ENCODE assay signal across 1 cellular context in genomic region chr19:41570179-41570578, GRCh38.
TF ChIP-seq lines count a peak whose summit lies in the region.

No MANE protein-coding gene starts in this region.

TF ChIP-seq in HCT116, 20 proteins besides CTCF, POLR2A, EP300 and RAD21:
- TF ChIP-seq MAX (IDR thresholded peaks at IDR 0.05) (no peak), FOSL1 (IDR thresholded peaks at IDR 0.05; ENCODE audit: low read depth) (no peak), EGR1 (IDR thresholded peaks at IDR 0.05; ENCODE audit: low read depth) (no peak), ELF1 (IDR thresholded peaks at IDR 0.05; ENCODE audit: borderline replicate concordance, low read depth) (no peak), CEBPB (IDR thresholded peaks at IDR 0.05; ENCODE audit: low read depth) (no peak), TCF7L2 (IDR thresholded peaks at IDR 0.05; ENCODE audit: borderline replicate concordance, extremely low read depth, insufficient read depth, insufficient read length) (no peak), ZFX (IDR thresholded peaks at IDR 0.05) (no peak), JUND (IDR thresholded peaks at IDR 0.05) (no peak), CBX3 (IDR thresholded peaks at IDR 0.05; ENCODE audit: low read depth) (no peak), SIN3A (IDR thresholded peaks at IDR 0.05; ENCODE audit: low read depth) (no peak), ATF3 (IDR thresholded peaks at IDR 0.05) (no peak), SRF (IDR thresholded peaks at IDR 0.05; ENCODE audit: low read depth) (no peak), YY1 (IDR thresholded peaks at IDR 0.05; ENCODE audit: extremely low read depth, insufficient replicate concordance, low read depth, low read length) (no peak)
- TF ChIP-seq, protein P1, sequence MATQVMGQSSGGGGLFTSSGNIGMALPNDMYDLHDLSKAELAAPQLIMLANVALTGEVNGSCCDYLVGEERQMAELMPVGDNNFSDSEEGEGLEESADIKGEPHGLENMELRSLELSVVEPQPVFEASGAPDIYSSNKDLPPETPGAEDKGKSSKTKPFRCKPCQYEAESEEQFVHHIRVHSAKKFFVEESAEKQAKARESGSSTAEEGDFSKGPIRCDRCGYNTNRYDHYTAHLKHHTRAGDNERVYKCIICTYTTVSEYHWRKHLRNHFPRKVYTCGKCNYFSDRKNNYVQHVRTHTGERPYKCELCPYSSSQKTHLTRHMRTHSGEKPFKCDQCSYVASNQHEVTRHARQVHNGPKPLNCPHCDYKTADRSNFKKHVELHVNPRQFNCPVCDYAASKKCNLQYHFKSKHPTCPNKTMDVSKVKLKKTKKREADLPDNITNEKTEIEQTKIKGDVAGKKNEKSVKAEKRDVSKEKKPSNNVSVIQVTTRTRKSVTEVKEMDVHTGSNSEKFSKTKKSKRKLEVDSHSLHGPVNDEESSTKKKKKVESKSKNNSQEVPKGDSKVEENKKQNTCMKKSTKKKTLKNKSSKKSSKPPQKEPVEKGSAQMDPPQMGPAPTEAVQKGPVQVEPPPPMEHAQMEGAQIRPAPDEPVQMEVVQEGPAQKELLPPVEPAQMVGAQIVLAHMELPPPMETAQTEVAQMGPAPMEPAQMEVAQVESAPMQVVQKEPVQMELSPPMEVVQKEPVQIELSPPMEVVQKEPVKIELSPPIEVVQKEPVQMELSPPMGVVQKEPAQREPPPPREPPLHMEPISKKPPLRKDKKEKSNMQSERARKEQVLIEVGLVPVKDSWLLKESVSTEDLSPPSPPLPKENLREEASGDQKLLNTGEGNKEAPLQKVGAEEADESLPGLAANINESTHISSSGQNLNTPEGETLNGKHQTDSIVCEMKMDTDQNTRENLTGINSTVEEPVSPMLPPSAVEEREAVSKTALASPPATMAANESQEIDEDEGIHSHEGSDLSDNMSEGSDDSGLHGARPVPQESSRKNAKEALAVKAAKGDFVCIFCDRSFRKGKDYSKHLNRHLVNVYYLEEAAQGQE (IDR thresholded peaks at IDR 0.05; ENCODE audit: low read depth), result no peak
